Comparison of ENCODE assay signal across 17 cellular contexts in genomic region chr22:37254206-37254866, GRCh38. TPM values are rescaled to one million over a fixed set of nuclear protein-coding genes. Genes with fewer than 3 reads are reported as not detected.
DNase-seq lines count a peak whose midpoint lies in the region; ATAC-seq, FAIRE-seq and TF ChIP-seq lines count a peak whose summit lies in the region.
"Had no signal": no experiment of that assay in that cellular context is flagged by ENCODE, and none has a peak within 500 bp of the region (broad histone marks: within the 10 kb centered on the region; RNA-seq: fewer than 3 reads in every experiment).

No MANE protein-coding gene starts in this region.

- peak overlapping the region; percentile 0; the same call in 1 of the 2 replicates for H3K4me3 Mint-ChIP-seq in HFFc6

- H3K4me1 ChIP-seq in RWPE2 (ENCODE audit: insufficient read depth, poor library complexity, severe bottlenecking) (peaks cover 22% of the 10 kb centered on the region), skeletal muscle satellite cell (ENCODE audit: control insufficient read depth, insufficient read depth, low read length) (peaks cover 12% of the 10 kb centered on the region), pancreas (no peaks in the 10 kb centered on the region)
- H3K4me1 ChIP-seq: Caco-2 had no signal

- H3K9ac ChIP-seq in skeletal muscle satellite cell (ENCODE audit: low read depth, low read length), result no peak overlapping the region

- H3K4me3 ChIP-seq in RWPE2 (ENCODE audit: severe bottlenecking) (no peak overlapping the region), skeletal muscle satellite cell (ENCODE audit: low read length) (no peak overlapping the region), pancreas (no peak overlapping the region)
- H3K4me3 ChIP-seq: heart right ventricle, tibial nerve had no signal

- H3K9me3 Mint-ChIP-seq in HFFc6, result no peaks in the 10 kb centered on the region

- no peak overlapping the region for H3K27ac Mint-ChIP-seq in HFFc6

- WGBS in pancreas, 2 donors, result 79 to 92% methylated on average over 5 of the region's 5 CpGs

- DNase-seq in HFFc6, result peak; percentile 67
- peak; percentile 69 for DNase-seq in RWPE2 (ENCODE audit: low spot score)
- peak; percentile 32 to 46 for DNase-seq in erythroblast (lab: John Stamatoyannopoulos, UW)
- no peak for DNase-seq in pancreas
- DNase-seq: activated naive CD4-positive, alpha-beta T cell treated with anti-CD3 and anti-CD28 coated beads, Interleukin-2, amount 50 U/mL, for 16 hours; Caco-2; effector CD4-positive, alpha-beta T cell; heart right ventricle; NCI-H1048; NCI-H446 treated with DMSO at 0.1 percent for 48 hours; T-helper 9 cell had no signal

- no peaks in the 10 kb centered on the region for H3K36me3 ChIP-seq in RWPE2 (ENCODE audit: low read depth)
- H3K36me3 ChIP-seq in skeletal muscle satellite cell (ENCODE audit: insufficient read depth, low read length), result no peaks in the 10 kb centered on the region
- no peaks in the 10 kb centered on the region for H3K36me3 ChIP-seq in pancreas
- H3K36me3 ChIP-seq: heart right ventricle, tibial nerve had no signal

- TF ChIP-seq CTCF in HFFc6 (IDR thresholded peaks at IDR 0.05) (no peak), RWPE2 (IDR thresholded peaks at IDR 0.05; ENCODE audit: poor library complexity, severe bottlenecking) (no peak), pancreas (IDR thresholded peaks at IDR 0.05) (no peak)

- peaks cover 9% of the 10 kb centered on the region for H3K27me3 Mint-ChIP-seq in HFFc6 (ENCODE audit: insufficient read depth)

- no peak for TF ChIP-seq POLR2A in erythroblast (IDR thresholded peaks at IDR 0.05; ENCODE audit: low read length)

- peak; percentile 77 for ATAC-seq in RWPE2 (ENCODE audit: low read depth)
- ATAC-seq in HG03039 (IDR thresholded peaks at IDR 0.05; ENCODE audit: unreplicated experiment), result no peak
- ATAC-seq in pancreas, result no peak
- ATAC-seq in HG02870 (IDR thresholded peaks at IDR 0.05; ENCODE audit: unreplicated experiment), result no peak
- ATAC-seq: heart right ventricle had no signal

- H3K9me3 ChIP-seq in RWPE2 (ENCODE audit: severe bottlenecking) (no peaks in the 10 kb centered on the region), skeletal muscle satellite cell (replicated peaks; ENCODE audit: low read length) (no peaks in the 10 kb centered on the region), pancreas (no peaks in the 10 kb centered on the region)
- H3K9me3 ChIP-seq: Caco-2, heart right ventricle, tibial nerve had no signal

- peaks cover 37% of the 10 kb centered on the region for H3K4me1 Mint-ChIP-seq in HFFc6 (ENCODE audit: low read depth)

- no peak for FAIRE-seq in pancreas (lab: Jason Lieb, UNC)

- intact Hi-C loops in pancreas (cut with DNase I), result no loop called here

- H3K36me3 Mint-ChIP-seq in HFFc6 (ENCODE audit: low read depth), result no peaks in the 10 kb centered on the region

- H3K4me2 ChIP-seq in skeletal muscle satellite cell (ENCODE audit: low read length), result peak overlapping the region; percentile 13

- peak overlapping the region; percentile 92 for H3K27ac ChIP-seq in RWPE2 (ENCODE audit: poor library complexity, severe bottlenecking)
- H3K27ac ChIP-seq in pancreas, result no peak overlapping the region
- H3K27ac ChIP-seq: heart right ventricle, tibial nerve had no signal

- H3K27me3 ChIP-seq in RWPE2 (ENCODE audit: insufficient read depth, poor library complexity, severe bottlenecking) (no peaks in the 10 kb centered on the region), skeletal muscle satellite cell (ENCODE audit: control insufficient read depth, insufficient read depth, low read length) (peaks cover 53% of the 10 kb centered on the region), pancreas (peaks cover 0 to 20% (median 5%) of the 10 kb centered on the region in 4 donors)

RNA-seq across cellular contexts. Expression of gene RAC2, which starts 10.3 kb away (rescaled TPM):
- 10 to 100 TPM; 29.9 to 57.2 (median 53.5) TPM for total RNA-seq in HFFc6 (2021; fragmentation: NEBNext Ultra II Directional; extraction: Animal tissue kit (Norgen Biotek cat#: 25700))
- total RNA-seq in skeletal muscle satellite cell (2012; rRNA removed), result 27.7 and 36.8 TPM in 2 replicates
- 10 to 100 TPM in 1 of 6 donors, 1 to 10 TPM in 4, under 1 TPM in 1; 0.91 to 12.8 (median 3.2) TPM for total RNA-seq in pancreas
- 1 to 10 TPM; 2.2 to 3.7 TPM for polyA plus RNA-seq in pancreas
- polyA plus RNA-seq: neural cell had no signal

RNA-seq across cellular contexts. Expression of gene CYTH4, which starts 28.0 kb away (rescaled TPM):
- under 1 TPM in 1 of 6 experiments, not detected in 5; 0.28 TPM for total RNA-seq in HFFc6 (2021; fragmentation: NEBNext Ultra II Directional; extraction: Animal tissue kit (Norgen Biotek cat#: 25700))
- total RNA-seq in skeletal muscle satellite cell (2012; rRNA removed), result 0.76 and 1.1 TPM in 2 replicates
- 10 to 100 TPM in 2 of 6 donors, 1 to 10 TPM in 3, under 1 TPM in 1; 0.79 to 12.0 (median 3.4) TPM for total RNA-seq in pancreas
- 1 to 10 TPM; 2.0 to 3.5 TPM for polyA plus RNA-seq in pancreas
- total RNA-seq: Caco-2 had no signal
- polyA plus RNA-seq: neural cell had no signal

RNA-seq across cellular contexts. Expression of gene SSTR3, which starts 42.1 kb away (rescaled TPM):
- not detected for total RNA-seq in HFFc6 (2021; fragmentation: NEBNext Ultra II Directional; extraction: Animal tissue kit (Norgen Biotek cat#: 25700))
- total RNA-seq in skeletal muscle satellite cell (2012; rRNA removed), result under 0.01 TPM in 1 of 2 replicates, not detected in the other
- total RNA-seq in pancreas, result 1 to 10 TPM in 3 of 6 donors, under 1 TPM in 3; 0.32 to 1.6 (median 0.94) TPM
- 1 to 10 TPM; 3.3 to 8.7 TPM for polyA plus RNA-seq in pancreas
- total RNA-seq: Caco-2, heart right ventricle, lower leg skin, tibial nerve had no signal
- polyA plus RNA-seq: heart right ventricle, neural cell had no signal

Comparison
In these comparisons a context has a peak if more than half of its experiments do, and no peak if none do; other contexts are left out.
1. DNase-seq: peak in HFFc6 (single experiment), RWPE2 (single experiment) and erythroblast (2 of 2); none in pancreas (0 of 6).